ENCODE assay signal across 20 cellular contexts in the genomic region with DNA sequence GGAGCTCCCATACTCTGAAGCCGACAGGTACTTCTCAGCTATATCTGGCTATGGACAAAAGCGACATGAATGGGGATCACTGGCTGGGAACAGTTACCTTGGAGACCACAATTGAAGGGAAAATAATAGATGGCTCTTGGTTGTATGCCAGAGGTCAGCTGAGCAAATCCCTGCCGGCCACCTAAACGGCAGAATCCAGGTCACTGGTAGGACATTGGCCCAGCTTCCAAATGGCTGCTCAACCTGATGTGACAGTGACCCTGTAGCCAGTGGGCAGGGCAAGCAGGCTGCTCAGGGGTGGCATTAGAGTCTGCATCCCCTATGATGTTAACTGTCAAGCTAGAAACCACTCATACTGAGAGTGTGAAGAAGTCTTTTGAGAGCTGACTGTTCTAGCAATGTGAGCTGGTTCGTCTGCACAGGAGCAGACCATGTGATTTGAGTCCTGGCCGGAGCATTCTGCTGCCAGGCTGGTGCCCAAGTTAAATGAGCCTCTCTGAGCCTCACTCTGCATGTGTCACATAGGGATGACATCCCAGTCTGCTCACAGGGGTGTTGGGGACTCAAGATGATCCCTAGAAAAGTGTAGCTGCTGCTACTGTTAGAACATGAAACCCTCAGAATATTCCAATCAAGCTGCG.
DNase-seq lines count a peak whose midpoint lies in the region; ATAC-seq and TF ChIP-seq lines count a peak whose summit lies in the region.
"Had no signal": no experiment of that assay in that cellular context is flagged by ENCODE, and none has a peak within 500 bp of the region (broad histone marks: within the 10 kb centered on the region; RNA-seq: fewer than 3 reads in every experiment).

No MANE protein-coding gene starts in this region.

- no peaks in the 10 kb centered on the region for H3K9me3 ChIP-seq in heart left ventricle
- H3K9me3 ChIP-seq in ascending aorta, result no peaks in the 10 kb centered on the region
- H3K9me3 ChIP-seq in neural progenitor cell (ENCODE audit: low read depth), result no peaks in the 10 kb centered on the region
- H3K9me3 ChIP-seq: A549 had no signal

- ATAC-seq in heart left ventricle, result no peak
- ATAC-seq in GM21423 (IDR thresholded peaks at IDR 0.05; ENCODE audit: unreplicated experiment), result no peak
- ATAC-seq: A549; activated naive CD4-positive, alpha-beta T cell treated with anti-CD3 and anti-CD28 coated beads, Interleukin-2, amount 50 U/mL, for 72 hours; effector memory CD8-positive, alpha-beta T cell; stimulated activated memory B cell treated with anti-CD40 and anti-IgM and Interleukin-4, amounts not matched to agents 10 μg/mL and 1 μg/mL and 100 μg/mL, for 72 hours had no signal

- H3F3A ChIP-seq in neural progenitor cell (ENCODE audit: low read depth), result peaks cover 7% of the 10 kb centered on the region

- TF ChIP-seq CTCF in heart left ventricle (IDR thresholded peaks at IDR 0.05), result no peak
- no peak for TF ChIP-seq CTCF in ascending aorta (IDR thresholded peaks at IDR 0.05)
- no peak for TF ChIP-seq CTCF in neural progenitor cell (IDR thresholded peaks at IDR 0.05)

- no peak for TF ChIP-seq POLR2A in heart left ventricle (IDR thresholded peaks at IDR 0.05)

- POLR2A ChIA-PET in activated CD4-positive, alpha-beta T cell treated with anti-CD3 and anti-CD28 coated beads, Interleukin-2, amount 10 ng/mL, durations not matched to agents 7 days and 5 days (lab: Charles Lee), result interaction anchor here (0.5 kb wide), 1 partner anchor 1812 kb away, joined by 3 read pairs; no protein-coding TSS in a partner anchor

- no peaks in the 10 kb centered on the region for H3K79me2 ChIP-seq in neural progenitor cell (ENCODE audit: low read depth)

- H3K4me3 Mint-ChIP-seq in neural progenitor cell, result no peak overlapping the region
- no peak overlapping the region for H3K4me3 Mint-ChIP-seq in activated CD4-positive, alpha-beta T cell treated with anti-CD3 and anti-CD28 coated beads, Interleukin-2, amount 10 ng/mL, durations not matched to agents 7 days and 5 days
- H3K4me3 Mint-ChIP-seq: effector memory CD8-positive, alpha-beta T cell; stimulated activated memory B cell treated with anti-CD40 and anti-IgM and Interleukin-4, amounts not matched to agents 10 μg/mL and 1 μg/mL and 100 μg/mL, for 72 hours had no signal

- H3K27ac ChIP-seq in heart left ventricle, result no peak overlapping the region
- H3K27ac ChIP-seq in ascending aorta, result peak overlapping the region; percentile 7 to 53
- no peak overlapping the region for H3K27ac ChIP-seq in neural progenitor cell
- H3K27ac ChIP-seq: cardiac muscle cell had no signal

- H3K36me3 ChIP-seq in heart left ventricle (peaks cover 0 to 10% (median 0%) of the 10 kb centered on the region in 9 donors), ascending aorta (peaks cover 0 to 12% of the 10 kb centered on the region in 2 donors), neural progenitor cell (no peaks in the 10 kb centered on the region)
- H3K36me3 ChIP-seq: cardiac muscle cell had no signal

- intact Hi-C loops in cardiac septum (cut with DNase I), result loop anchor here (10.0 kb wide), 3 partner anchors 96 to 396 kb away; a partner anchor contains a TSS
- intact Hi-C loops in heart left ventricle (cut with DNase I), result loop anchor here in 9 of 10 donors (5.0 to 10.0 kb wide), 8 partner anchors 96 to 516 kb away; a partner anchor contains a TSS
- intact Hi-C loops in ascending aorta (cut with DNase I), result no loop called here

- H3K4me1 ChIP-seq in heart left ventricle (peaks cover 0 to 40% (median 12%) of the 10 kb centered on the region in 12 donors), ascending aorta (peaks cover 0 to 19% of the 10 kb centered on the region in 2 donors), neural progenitor cell (peaks cover 4% of the 10 kb centered on the region)

- H3K4me1 Mint-ChIP-seq in neural progenitor cell, result peaks cover 61% of the 10 kb centered on the region
- peaks cover 12% of the 10 kb centered on the region for H3K4me1 Mint-ChIP-seq in activated CD4-positive, alpha-beta T cell treated with anti-CD3 and anti-CD28 coated beads, Interleukin-2, amount 10 ng/mL, durations not matched to agents 7 days and 5 days

- no peaks in the 10 kb centered on the region for H3K27me3 ChIP-seq in heart left ventricle
- H3K27me3 ChIP-seq in ascending aorta, result no peaks in the 10 kb centered on the region
- no peaks in the 10 kb centered on the region for H3K27me3 ChIP-seq in neural progenitor cell

- no peak overlapping the region for H2AFZ ChIP-seq in neural progenitor cell (replicated peaks)

- no peaks in the 10 kb centered on the region for H3K9me3 Mint-ChIP-seq in neural progenitor cell
- H3K9me3 Mint-ChIP-seq in activated CD4-positive, alpha-beta T cell treated with anti-CD3 and anti-CD28 coated beads, Interleukin-2, amount 10 ng/mL, durations not matched to agents 7 days and 5 days, result no peaks in the 10 kb centered on the region
- H3K9me3 Mint-ChIP-seq: activated naive CD4-positive, alpha-beta T cell treated with anti-CD3 and anti-CD28 coated beads, Interleukin-2, amount 50 U/mL, for 72 hours; CD8-positive, alpha-beta memory T cell; effector memory CD8-positive, alpha-beta T cell; stimulated activated memory B cell treated with anti-CD40 and anti-IgM and Interleukin-4, amounts not matched to agents 10 μg/mL and 1 μg/mL and 100 μg/mL, for 72 hours; type B pancreatic cell had no signal

- H3K36me3 Mint-ChIP-seq in neural progenitor cell, result peaks cover 5% of the 10 kb centered on the region
- H3K36me3 Mint-ChIP-seq in activated CD4-positive, alpha-beta T cell treated with anti-CD3 and anti-CD28 coated beads, Interleukin-2, amount 10 ng/mL, durations not matched to agents 7 days and 5 days (ENCODE audit: low read depth), result no peaks in the 10 kb centered on the region
- H3K36me3 Mint-ChIP-seq: activated naive CD4-positive, alpha-beta T cell treated with anti-CD3 and anti-CD28 coated beads, Interleukin-2, amount 50 U/mL, for 72 hours; stimulated activated memory B cell treated with anti-CD40 and anti-IgM and Interleukin-4, amounts not matched to agents 10 μg/mL and 1 μg/mL and 100 μg/mL, for 72 hours; type B pancreatic cell had no signal

- H3K9ac ChIP-seq in neural progenitor cell, result no peak overlapping the region

- peak overlapping the region; percentile 16 for H3K27ac Mint-ChIP-seq in neural progenitor cell
- no peak overlapping the region for H3K27ac Mint-ChIP-seq in activated CD4-positive, alpha-beta T cell treated with anti-CD3 and anti-CD28 coated beads, Interleukin-2, amount 10 ng/mL, durations not matched to agents 7 days and 5 days
- H3K27ac Mint-ChIP-seq: activated naive CD4-positive, alpha-beta T cell treated with anti-CD3 and anti-CD28 coated beads, Interleukin-2, amount 50 U/mL, for 72 hours; stimulated activated memory B cell treated with anti-CD40 and anti-IgM and Interleukin-4, amounts not matched to agents 10 μg/mL and 1 μg/mL and 100 μg/mL, for 72 hours; type B pancreatic cell had no signal

- H3K4me3 ChIP-seq in heart left ventricle (no peak overlapping the region), ascending aorta (no peak overlapping the region), neural progenitor cell (no peak overlapping the region)
- H3K4me3 ChIP-seq: A549, cardiac muscle cell had no signal

- DNase-seq in cardiac septum (ENCODE audit: low spot score) (peak; percentile 74), heart left ventricle (no peak), ascending aorta (ENCODE audit: low spot score in 2 of 2) (no peak), neural progenitor cell (ENCODE audit: low spot score) (no peak), ACHN (no peak), NCI-H510A treated with DMSO at 0.1 percent for 48 hours (lab: John Stamatoyannopoulos, UW) (no peak)
- DNase-seq in activated CD4-positive, alpha-beta T cell treated with anti-CD3 and anti-CD28 coated beads, Interleukin-2, amount 10 ng/mL, durations not matched to agents 7 days and 5 days, result no peak
- DNase-seq: activated CD4-positive, alpha-beta T cell treated with anti-CD3 and anti-CD28 coated beads for 1 hour; activated CD8-positive, alpha-beta memory T cell treated with anti-CD3 and anti-CD28 coated beads, Interleukin-2, amount 50 U/mL, for 48 hours; CD8-positive, alpha-beta memory T cell; effector memory CD8-positive, alpha-beta T cell; H7; kidney glomerular epithelial cell; NCI-H1694 treated with DMSO at 0.1 percent for 48 hours had no signal

- 57 to 65% (median 59%) methylated on average over 7 of the region's 7 CpGs for WGBS in heart left ventricle, 4 donors

- H4K20me1 ChIP-seq in neural progenitor cell (ENCODE audit: low read depth), result no peaks in the 10 kb centered on the region

- no peak overlapping the region for H3K4me2 ChIP-seq in neural progenitor cell
- H3K4me2 ChIP-seq: A549 had no signal

- H3K27me3 Mint-ChIP-seq in neural progenitor cell (ENCODE audit: insufficient read depth, low read depth), result peaks cover 8% of the 10 kb centered on the region
- H3K27me3 Mint-ChIP-seq in activated CD4-positive, alpha-beta T cell treated with anti-CD3 and anti-CD28 coated beads, Interleukin-2, amount 10 ng/mL, durations not matched to agents 7 days and 5 days, result peaks cover 5% of the 10 kb centered on the region
- H3K27me3 Mint-ChIP-seq: CD8-positive, alpha-beta memory T cell had no signal

- in situ Hi-C loops in ACHN (cut with HindIII; ENCODE audit: low pct_ligation_motif_present, low pct_unique_long_range_greater_than_20kb, low sequenced_read_pairs), result no loop called here

- CTCF ChIA-PET in activated CD4-positive, alpha-beta T cell treated with anti-CD3 and anti-CD28 coated beads, Interleukin-2, amount 10 ng/mL, durations not matched to agents 7 days and 5 days (lab: Charles Lee), result interaction anchor here (0.8 kb wide), 1 partner anchor 233 kb away, joined by 3 read pairs; no protein-coding TSS in a partner anchor

Comparison
In these comparisons a context has a peak if more than half of its experiments do, and no peak if none do; other contexts are left out.
1. H3K27ac ChIP-seq: peak in ascending aorta (2 of 2); none in heart left ventricle (0 of 12) and neural progenitor cell (single experiment).